12 cellular contexts compared by ENCODE assay signal in genomic region chr1:111813440-111814304, GRCh38. TPM values are rescaled to one million over a fixed set of nuclear protein-coding genes. Genes with fewer than 3 reads are reported as not detected.
DNase-seq lines count a peak whose midpoint lies in the region; ATAC-seq, FAIRE-seq and TF ChIP-seq lines count a peak whose summit lies in the region.
"Had no signal": no experiment of that assay in that cellular context is flagged by ENCODE, and none has a peak within 500 bp of the region (broad histone marks: within the 10 kb centered on the region; RNA-seq: fewer than 3 reads in every experiment).

No MANE protein-coding gene starts in this region.

- intact Hi-C loops in activated CD8-positive, alpha-beta T cell treated with anti-CD3 and anti-CD28 coated beads for 36 hours (cut with micrococcal nuclease) = no loop called here
- intact Hi-C loops in GM12878 (cut with micrococcal nuclease; ENCODE audit: unreplicated experiment) = no loop called here

- WGBS in GM12878 (ENCODE audit: insufficient coverage, insufficient replicate concordance, low lambda C conversion rate, missing lambda C conversion rate) = 24% methylated on average over 16 of the region's 16 CpGs

- H3K36me3 Mint-ChIP-seq in activated CD8-positive, alpha-beta T cell treated with anti-CD3 and anti-CD28 coated beads for 36 hours (ENCODE audit: low read depth) = no peaks in the 10 kb centered on the region
- no peaks in the 10 kb centered on the region for H3K36me3 Mint-ChIP-seq in activated CD8-positive, alpha-beta T cell treated with anti-CD3 and anti-CD28 coated beads, Interleukin-2, amount 10 ng/mL, durations not matched to agents 7 days and 5 days (ENCODE audit: low read depth)

- DNase-seq in activated CD8-positive, alpha-beta T cell treated with anti-CD3 and anti-CD28 coated beads for 36 hours = peak; percentile 15
- DNase-seq in activated CD8-positive, alpha-beta T cell treated with anti-CD3 and anti-CD28 coated beads, Interleukin-2, amount 10 ng/mL, durations not matched to agents 7 days and 5 days = no peak
- peak; percentile 3 for DNase-seq in Jurkat, Clone E6-1 (ENCODE audit: low read depth, low spot score)
- DNase-seq in GM12878 (ENCODE audit: low read depth, low spot score) (no peak), putamen (ENCODE audit: low spot score) (peak; percentile 27), CD1c-positive myeloid dendritic cell (ENCODE audit: extremely low spot score) (no peak), SHP77 treated with DMSO at 0.1 percent for 48 hours (lab: John Stamatoyannopoulos, UW) (no peak)
- DNase-seq: activated CD4-positive, alpha-beta T cell treated with anti-CD3 and anti-CD28 coated beads, Interleukin-2, amount 50 U/mL, for 1 hour; activated effector memory CD4-positive, alpha-beta T cell treated with anti-CD3 and anti-CD28 coated beads, Interleukin-2, amount 50 U/mL, for 16 hours; upper lobe of right lung had no signal

- H3K9ac ChIP-seq in GM12878 (ENCODE audit: control insufficient read depth, insufficient read depth, low read length) = no peak overlapping the region
- H3K9ac ChIP-seq: BLaER1 treated with 17β-estradiol and CSF1 and Interleukin-3, amounts not matched to agents 10 nM and 100 nM had no signal

- H3K4me3 ChIP-seq in Jurkat, Clone E6-1 (ENCODE audit: low read length) = no peak overlapping the region
- H3K4me3 ChIP-seq in GM12878 = no peak overlapping the region
- H3K4me3 ChIP-seq: BLaER1 treated with 17β-estradiol and CSF1 and Interleukin-3, amounts not matched to agents 10 nM and 100 nM; upper lobe of right lung had no signal

- H3K4me2 ChIP-seq in GM12878 (ENCODE audit: control insufficient read depth, insufficient read depth) = no peak overlapping the region
- H3K4me2 ChIP-seq: BLaER1 treated with 17β-estradiol and CSF1 and Interleukin-3, amounts not matched to agents 10 nM and 100 nM had no signal

- H3K27me3 Mint-ChIP-seq in activated CD8-positive, alpha-beta T cell treated with anti-CD3 and anti-CD28 coated beads for 36 hours = peaks cover 1% of the 10 kb centered on the region
- no peaks in the 10 kb centered on the region for H3K27me3 Mint-ChIP-seq in activated CD8-positive, alpha-beta T cell treated with anti-CD3 and anti-CD28 coated beads, Interleukin-2, amount 10 ng/mL, durations not matched to agents 7 days and 5 days (ENCODE audit: low read depth)

- no peak overlapping the region for H3K4me3 Mint-ChIP-seq in activated CD8-positive, alpha-beta T cell treated with anti-CD3 and anti-CD28 coated beads for 36 hours
- H3K4me3 Mint-ChIP-seq in activated CD8-positive, alpha-beta T cell treated with anti-CD3 and anti-CD28 coated beads, Interleukin-2, amount 10 ng/mL, durations not matched to agents 7 days and 5 days = no peak overlapping the region

- POLR2A ChIA-PET in activated CD8-positive, alpha-beta T cell treated with anti-CD3 and anti-CD28 coated beads for 36 hours (lab: Charles Lee) = no interaction called here
- POLR2A ChIA-PET in activated CD8-positive, alpha-beta T cell treated with anti-CD3 and anti-CD28 coated beads, Interleukin-2, amount 10 ng/mL, durations not matched to agents 7 days and 5 days (lab: Charles Lee) = no interaction called here
- POLR2A ChIA-PET in GM12878 (lab: Charles Lee) = no interaction called here

- no peak for TF ChIP-seq POLR2A in GM12878 (IDR thresholded peaks at IDR 0.05; ENCODE audit: low read depth, low read length)

- no peak for TF ChIP-seq CTCF in activated CD8-positive, alpha-beta T cell treated with anti-CD3 and anti-CD28 coated beads for 36 hours (IDR thresholded peaks at IDR 0.05)
- TF ChIP-seq CTCF in GM12878 (IDR thresholded peaks at IDR 0.05 in 2 of 3, conservative IDR thresholded peaks at IDR 0.05 in 1 of 3; ENCODE audit: control insufficient read depth in 2 of 3, extremely low read depth in 1 of 3, insufficient read depth in 1 of 3, low read depth in 3 of 3, low read length in 3 of 3) = peak in 1 of 3 experiments; percentile 15; a peak in 1 of 6 replicates

- no peak for ATAC-seq in activated CD8-positive, alpha-beta T cell treated with anti-CD3 and anti-CD28 coated beads for 36 hours
- no peak for ATAC-seq in activated CD8-positive, alpha-beta T cell treated with anti-CD3 and anti-CD28 coated beads, Interleukin-2, amount 10 ng/mL, durations not matched to agents 7 days and 5 days
- ATAC-seq in GM12878 (peak; percentile 40; the same call in 2 of the 3 replicates), HG02884 (IDR thresholded peaks at IDR 0.05; ENCODE audit: unreplicated experiment) (no peak)
- ATAC-seq: upper lobe of right lung had no signal

- no peak for TF ChIP-seq RAD21 in GM12878 (IDR thresholded peaks at IDR 0.05; ENCODE audit: insufficient read depth, low read depth, low read length)

- H3K4me1 ChIP-seq in GM12878 (ENCODE audit: control insufficient read depth, insufficient read depth, low read length) = no peaks in the 10 kb centered on the region
- H3K4me1 ChIP-seq: BLaER1 treated with 17β-estradiol and CSF1 and Interleukin-3, amounts not matched to agents 10 nM and 100 nM; upper lobe of right lung had no signal

- no peaks in the 10 kb centered on the region for H3K9me3 Mint-ChIP-seq in activated CD8-positive, alpha-beta T cell treated with anti-CD3 and anti-CD28 coated beads for 36 hours
- H3K9me3 Mint-ChIP-seq in activated CD8-positive, alpha-beta T cell treated with anti-CD3 and anti-CD28 coated beads, Interleukin-2, amount 10 ng/mL, durations not matched to agents 7 days and 5 days (ENCODE audit: insufficient read depth) = no peaks in the 10 kb centered on the region

- H4K20me1 ChIP-seq in GM12878 (ENCODE audit: control insufficient read depth, insufficient read depth) = no peaks in the 10 kb centered on the region; the same call in 1 of the 2 replicates
- H4K20me1 ChIP-seq: BLaER1 treated with 17β-estradiol and CSF1 and Interleukin-3, amounts not matched to agents 10 nM and 100 nM had no signal

- BruUV-seq in GM12878 (replicated peaks; lab: Mats Ljungman, UMichigan) = no TSS peak

- H3K9me3 ChIP-seq in GM12878 (replicated peaks; ENCODE audit: control insufficient read depth, insufficient read depth, low read length) = no peaks in the 10 kb centered on the region
- H3K9me3 ChIP-seq: BLaER1 treated with 17β-estradiol and CSF1 and Interleukin-3, amounts not matched to agents 10 nM and 100 nM; upper lobe of right lung had no signal

- no peak for FAIRE-seq in GM12878 (lab: Jason Lieb, UNC)

- peaks cover 0 to 6% of the 10 kb centered on the region in 2 experiments for H3K27me3 ChIP-seq in GM12878 (replicated peaks in 1 of 2; ENCODE audit: control insufficient read depth in 2 of 2, insufficient read depth in 2 of 2, low read length in 1 of 2)
- H3K27me3 ChIP-seq: BLaER1 treated with 17β-estradiol and CSF1 and Interleukin-3, amounts not matched to agents 10 nM and 100 nM; upper lobe of right lung had no signal

- no peak overlapping the region for H3K27ac Mint-ChIP-seq in activated CD8-positive, alpha-beta T cell treated with anti-CD3 and anti-CD28 coated beads for 36 hours
- no peak overlapping the region for H3K27ac Mint-ChIP-seq in activated CD8-positive, alpha-beta T cell treated with anti-CD3 and anti-CD28 coated beads, Interleukin-2, amount 10 ng/mL, durations not matched to agents 7 days and 5 days

- in situ Hi-C loops in GM12878 (cut with MboI) = no loop called here

- no peak for TF ChIP-seq EP300 in GM12878 (IDR thresholded peaks at IDR 0.05; ENCODE audit: borderline replicate concordance in 1 of 2, control insufficient read depth in 1 of 2, low read depth in 2 of 2, low read length in 2 of 2)

- CTCF ChIA-PET in activated CD8-positive, alpha-beta T cell treated with anti-CD3 and anti-CD28 coated beads for 36 hours (lab: Charles Lee) = no interaction called here
- CTCF ChIA-PET in activated CD8-positive, alpha-beta T cell treated with anti-CD3 and anti-CD28 coated beads, Interleukin-2, amount 10 ng/mL, durations not matched to agents 7 days and 5 days (lab: Charles Lee) = no interaction called here
- CTCF ChIA-PET in GM12878 (lab: Yijun Ruan, JAX) = interaction anchor here (1.0 to 1.3 kb wide), 2 partner anchors 25 to 332 kb away, joined by 3 to 5 read pairs; no protein-coding TSS in a partner anchor

- no peaks in the 10 kb centered on the region for H3K36me3 ChIP-seq in GM12878 (ENCODE audit: control insufficient read depth in 2 of 2, insufficient read depth in 2 of 2, low read length in 1 of 2)
- H3K36me3 ChIP-seq: BLaER1 treated with 17β-estradiol and CSF1 and Interleukin-3, amounts not matched to agents 10 nM and 100 nM; upper lobe of right lung had no signal

- no peaks in the 10 kb centered on the region for H3K4me1 Mint-ChIP-seq in activated CD8-positive, alpha-beta T cell treated with anti-CD3 and anti-CD28 coated beads for 36 hours (ENCODE audit: low read depth)
- H3K4me1 Mint-ChIP-seq in activated CD8-positive, alpha-beta T cell treated with anti-CD3 and anti-CD28 coated beads, Interleukin-2, amount 10 ng/mL, durations not matched to agents 7 days and 5 days (ENCODE audit: low read depth) = no peaks in the 10 kb centered on the region

- no peaks in the 10 kb centered on the region for H3K79me2 ChIP-seq in GM12878 (ENCODE audit: control insufficient read depth, insufficient read depth, low read length)

- no peak overlapping the region for H2AFZ ChIP-seq in GM12878 (ENCODE audit: control insufficient read depth, low read depth, low read length)

- RAD21 ChIA-PET in GM12878 (lab: Charles Lee; ENCODE audit: unreplicated experiment) = no interaction called here

- SMC1A ChIA-PET in GM12878 (lab: Charles Lee; ENCODE audit: uncharacterized antibody, unreplicated experiment) = no interaction called here

- H3K27ac ChIP-seq in GM12878 (ENCODE audit: control insufficient read depth, insufficient read depth) = no peak overlapping the region
- H3K27ac ChIP-seq: BLaER1 treated with 17β-estradiol and CSF1 and Interleukin-3, amounts not matched to agents 10 nM and 100 nM; upper lobe of right lung had no signal

RNA-seq across cellular contexts. Expression of gene DDX20, which starts 58.0 kb away (rescaled TPM):
- 10 to 100 TPM; 15.3 to 15.9 TPM for total RNA-seq in activated CD8-positive, alpha-beta T cell treated with anti-CD3 and anti-CD28 coated beads for 36 hours
- 10 to 100 TPM; 18.1 to 18.9 TPM for total RNA-seq in activated CD8-positive, alpha-beta T cell treated with anti-CD3 and anti-CD28 coated beads, Interleukin-2, amount 10 ng/mL, durations not matched to agents 7 days and 5 days
- polyA plus RNA-seq in Jurkat, Clone E6-1 (2012; ENCODE audit: insufficient read depth, insufficient read length) = 22.6 TPM
- 31.3 and 31.4 TPM in 2 replicates for total RNA-seq in GM12878 (2013; cell fraction: nucleolus; rRNA removed)
- total RNA-seq in GM12878 (2014; rRNA removed) = 25.0 and 25.7 TPM in 2 replicates
- total RNA-seq in GM12878 (2014; rRNA removed; fragmentation: Illumina TruSeq; extraction: Trizol) = 26.8 and 28.7 TPM in 2 replicates
- 21.8 and 26.3 TPM in 2 replicates for total RNA-seq in GM12878 (2021)
- 4.7 TPM for polyA plus RNA-seq in GM12878 (2011; ENCODE audit: low read depth)
- polyA plus RNA-seq in GM12878 (2011; rRNA removed) = 19.3 and 23.2 TPM in 2 replicates
- polyA plus RNA-seq in GM12878 (2011; cell fraction: cytosol; rRNA removed) = 7.7 and 8.5 TPM in 2 replicates
- polyA plus RNA-seq in GM12878 (2011; cell fraction: nucleus; rRNA removed) = 21.6 and 27.1 TPM in 2 replicates
- polyA plus RNA-seq in GM12878 (2012) = 5.9 and 7.2 TPM in 2 replicates
- polyA plus RNA-seq in GM12878 (2014; fragmentation: Illumina TruSeq; extraction: Trizol) = 24.7 and 32.3 TPM in 2 replicates
- polyA plus RNA-seq in GM12878 (2014; fragmentation: Nextera tagmentation; extraction: Ambion mirVana) = 10 to 100 TPM in 1 of 2 experiments, 1 to 10 TPM in 1; 7.2 to 10.9 TPM
- polyA plus RNA-seq in GM12878 (2014; rRNA removed) = 16.6 and 17.6 TPM in 2 replicates
- polyA plus RNA-seq in GM12878 (2016; fragmentation: Nextera tagmentation; extraction: Ambion mirVana) = 10 to 100 TPM; 25.4 to 30.6 TPM
- 9.7 and 18.4 TPM in 2 replicates for polyA minus RNA-seq in GM12878 (2011; rRNA and poly(A)+ RNA removed)
- 7.8 and 11.1 TPM in 2 replicates for polyA minus RNA-seq in GM12878 (2011; cell fraction: cytosol; rRNA and poly(A)+ RNA removed)
- polyA minus RNA-seq in GM12878 (2011; cell fraction: nucleus; rRNA and poly(A)+ RNA removed) = 8.3 and 11.7 TPM in 2 replicates

Comparison
In these comparisons a context has a peak if more than half of its experiments do, and no peak if none do; other contexts are left out.
1. DNase-seq: peak in activated CD8-positive, alpha-beta T cell treated with anti-CD3 and anti-CD28 coated beads for 36 hours (single experiment), Jurkat, Clone E6-1 (single experiment) and putamen (single experiment); none in activated CD8-positive, alpha-beta T cell treated with anti-CD3 and anti-CD28 coated beads, Interleukin-2, amount 10 ng/mL, durations not matched to agents 7 days and 5 days (single experiment), GM12878 (single experiment), CD1c-positive myeloid dendritic cell (single experiment) and SHP77 treated with DMSO at 0.1 percent for 48 hours (single experiment).